ENCODE assay signal across 9 cellular contexts in the genomic region with DNA sequence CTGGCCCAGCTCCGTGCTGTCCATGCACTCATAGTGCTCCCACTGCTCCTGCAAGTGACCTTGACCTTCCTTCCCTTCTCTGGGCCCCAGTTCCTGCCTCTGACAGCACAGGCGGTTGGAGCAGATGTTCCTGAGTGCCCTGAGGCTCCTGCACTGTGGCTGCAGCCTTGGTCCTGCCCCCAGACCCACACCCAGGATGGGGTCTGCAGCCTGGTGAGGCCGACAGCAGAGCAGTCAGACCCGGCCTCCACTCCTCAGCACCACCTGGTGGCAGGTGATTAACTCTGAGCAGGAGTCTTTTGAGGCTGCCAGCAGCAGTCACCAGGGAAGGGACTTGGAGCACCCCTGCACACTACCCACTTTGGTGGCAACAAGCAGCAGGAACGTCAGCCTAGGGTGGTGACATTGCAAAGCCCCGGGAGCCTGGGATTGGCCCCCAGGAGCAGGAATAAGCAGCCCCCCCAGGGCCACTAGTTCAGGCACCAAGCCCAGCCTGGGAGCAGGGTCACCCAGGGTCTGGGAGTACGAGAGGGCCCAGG.
A peak's percentile ranks its signal among the peaks of the same experiment; 100 is the strongest.
DNase-seq lines count a peak whose midpoint lies in the region; ATAC-seq, FAIRE-seq and TF ChIP-seq lines count a peak whose summit lies in the region.
"Had no signal": no experiment of that assay in that cellular context is flagged by ENCODE, and none has a peak within 500 bp of the region (broad histone marks: within the 10 kb centered on the region; RNA-seq: fewer than 3 reads in every experiment).

No MANE protein-coding gene starts in this region.

- CTCF ChIA-PET in HEK293 (lab: Yijun Ruan, JAX) = interaction anchor here (0.7 to 2.4 kb wide), 8 partner anchors 12 to 329 kb away, joined by 3 to 26 read pairs (median 4); no protein-coding TSS in a partner anchor

- H3K27me3 ChIP-seq in bronchial epithelial cell (ENCODE audit: control insufficient read depth, insufficient read depth, low read length) = peaks cover 42% of the 10 kb centered on the region
- peaks cover 66% of the 10 kb centered on the region for H3K27me3 ChIP-seq in lower lobe of right lung (ENCODE audit: low read depth)

- no peaks in the 10 kb centered on the region for H3K36me3 ChIP-seq in HEK293 (ENCODE audit: control insufficient read depth in 2 of 2, insufficient read depth in 1 of 2, low read length in 2 of 2)
- no peaks in the 10 kb centered on the region for H3K36me3 ChIP-seq in bronchial epithelial cell (ENCODE audit: control insufficient read depth, insufficient read depth, low read length)
- H3K36me3 ChIP-seq in lower lobe of right lung = no peaks in the 10 kb centered on the region

- no peak overlapping the region for H3K27ac ChIP-seq in HEK293 (ENCODE audit: extremely low read depth, low read depth, low read length)
- no peak overlapping the region for H3K27ac ChIP-seq in lower lobe of right lung

- no peaks in the 10 kb centered on the region for H3K9me3 Mint-ChIP-seq in CD14-positive monocyte

- intact Hi-C loops in CD14-positive monocyte (cut with micrococcal nuclease) = no loop called here
- intact Hi-C loops in lower lobe of right lung (cut with DNase I) = no loop called here

- H3K27me3 Mint-ChIP-seq in CD14-positive monocyte (ENCODE audit: low read depth in 3 of 3) = peaks cover 14 to 36% (median 23%) of the 10 kb centered on the region in 3 donors

- no peak for FAIRE-seq in bronchial epithelial cell (lab: Jason Lieb, UNC)
- FAIRE-seq in urothelium cell line (lab: Jason Lieb, UNC) = no peak
- FAIRE-seq: colon had no signal

- no peaks in the 10 kb centered on the region; the same call in 1 of the 2 replicates for H3K4me1 ChIP-seq in HEK293 (ENCODE audit: control insufficient read depth, insufficient read depth, low read length)
- no peaks in the 10 kb centered on the region for H3K4me1 ChIP-seq in lower lobe of right lung

- no peaks in the 10 kb centered on the region for H3K9me3 ChIP-seq in HEK293 (ENCODE audit: control insufficient read depth, insufficient read depth, low read depth, low read length)
- H3K9me3 ChIP-seq in lower lobe of right lung = no peaks in the 10 kb centered on the region

- no peak overlapping the region for H3K4me3 Mint-ChIP-seq in CD14-positive monocyte

- H3K36me3 Mint-ChIP-seq in CD14-positive monocyte = no peaks in the 10 kb centered on the region

- H3K4me1 Mint-ChIP-seq in CD14-positive monocyte = no peaks in the 10 kb centered on the region

- H3K27ac Mint-ChIP-seq in CD14-positive monocyte = no peak overlapping the region

- peak; percentile 17 for TF ChIP-seq CTCF in CD14-positive monocyte (IDR thresholded peaks at IDR 0.05)
- peak; percentile 87 for TF ChIP-seq CTCF in HEK293 (tag by site-specific recombination; IDR thresholded peaks at IDR 0.05)
- TF ChIP-seq CTCF in bronchial epithelial cell (IDR thresholded peaks at IDR 0.05; ENCODE audit: insufficient read depth, low read length, severe bottlenecking) = peak; percentile 82
- peak; percentile 53 for TF ChIP-seq CTCF in lower lobe of right lung (IDR thresholded peaks at IDR 0.05)

- POLR2A ChIA-PET in HEK293 (lab: Yijun Ruan, JAX) = no interaction called here

- ATAC-seq in lower lobe of right lung (peak in 1 of 2 donors; percentile 33), HG03159 (IDR thresholded peaks at IDR 0.05; ENCODE audit: unreplicated experiment) (no peak)

- H3K4me3 ChIP-seq in HEK293 (ENCODE audit: low read depth, low read length) = no peak overlapping the region
- H3K4me3 ChIP-seq in bronchial epithelial cell (ENCODE audit: low read depth, low read length) = no peak overlapping the region
- H3K4me3 ChIP-seq in lower lobe of right lung = no peak overlapping the region

- DNase-seq in CD14-positive monocyte (ENCODE audit: low spot score) = no peak
- peak; percentile 68 for DNase-seq in RPMI8226
- peak; percentile 20 for DNase-seq in bronchial epithelial cell (ENCODE audit: low read depth)
- DNase-seq in lower lobe of right lung = no peak
- DNase-seq in urothelium cell line (ENCODE audit: low spot score) = peak; percentile 58
- DNase-seq in NK-92 treated with Interleukin-12 subunit alpha and Interleukin-12 subunit beta, amount 100 ng/mL, for 24 hours (lab: John Stamatoyannopoulos, UW) = no peak

TF ChIP-seq in HEK293, 187 proteins besides CTCF, POLR2A, EP300 and RAD21:
- TF ChIP-seq ZNF600 (tag by site-specific recombination; IDR thresholded peaks at IDR 0.05) (peak; percentile 37; the same call in 1 of the 2 replicates), ZNF791 (tag by site-specific recombination; IDR thresholded peaks at IDR 0.05) (no peak), GLIS2 (tag by site-specific recombination; IDR thresholded peaks at IDR 0.05) (peak; percentile 7; the same call in 1 of the 2 replicates), ZNF133 (tag by site-specific recombination; IDR thresholded peaks at IDR 0.05) (0 out of 2 replicates have a peak, but pooled peaks have one; percentile 3), ZBTB11 (tag by site-specific recombination; conservative IDR thresholded peaks at IDR 0.05; ENCODE audit: low read depth) (no peak), GLIS1 (tag by site-specific recombination; IDR thresholded peaks at IDR 0.05) (peak; percentile 88), BCL11A (tag by site-specific recombination; IDR thresholded peaks at IDR 0.05; ENCODE audit: low read depth) (no peak), ZNF2 (tag by site-specific recombination; IDR thresholded peaks at IDR 0.05) (peak; percentile 63; the same call in 1 of the 2 replicates), ZNF654 (tag by site-specific recombination; IDR thresholded peaks at IDR 0.05; ENCODE audit: low read depth) (peak; percentile 40), ZIC2 (tag by site-specific recombination; IDR thresholded peaks at IDR 0.05) (peak; percentile 93), ZNF132 (tag by site-specific recombination; IDR thresholded peaks at IDR 0.05; ENCODE audit: borderline replicate concordance) (no peak), KLF8 (tag by site-specific recombination; IDR thresholded peaks at IDR 0.05) (0 out of 2 replicates have a peak, but pooled peaks have one; percentile 46), WT1 (tag by site-specific recombination; IDR thresholded peaks at IDR 0.05) (no peak), ZBTB17 (tag by site-specific recombination; IDR thresholded peaks at IDR 0.05) (peak; percentile 39; the same call in 1 of the 2 replicates)

Comparison
In these comparisons a context has a peak if more than half of its experiments do, and no peak if none do; other contexts are left out.
1. DNase-seq: peak in RPMI8226 (single experiment), bronchial epithelial cell (single experiment) and urothelium cell line (single experiment); none in CD14-positive monocyte (single experiment), lower lobe of right lung (single experiment) and NK-92 treated with Interleukin-12 subunit alpha and Interleukin-12 subunit beta, amount 100 ng/mL, for 24 hours (single experiment).
2. CTCF ChIP-seq: peak in every context shown above with its lines; median percentile 87 in HEK293; 82 in bronchial epithelial cell; 53 in lower lobe of right lung; 17 in CD14-positive monocyte.